ENCODE assay signal across 11 cellular contexts in the genomic region with DNA sequence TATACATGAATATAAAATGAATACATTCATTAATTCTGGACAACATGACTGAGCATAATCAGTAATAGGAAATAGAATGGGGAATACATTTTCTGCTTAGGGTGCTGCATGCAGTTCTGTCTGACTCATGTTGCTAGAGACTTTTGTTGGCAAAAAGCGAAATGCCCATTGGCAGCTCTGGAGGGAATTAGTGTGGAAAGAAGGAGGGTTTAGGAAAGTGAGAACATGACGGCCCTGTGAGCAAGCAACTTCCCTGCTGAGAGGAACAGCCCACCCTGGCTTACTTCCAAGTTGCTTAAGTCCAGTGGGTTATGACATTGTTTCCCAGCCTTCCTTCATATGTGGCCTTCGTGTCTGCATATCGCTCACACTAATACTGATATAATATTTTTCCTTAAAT.
A peak's percentile ranks its signal among the peaks of the same experiment; 100 is the strongest.
DNase-seq lines count a peak whose midpoint lies in the region; ATAC-seq and TF ChIP-seq lines count a peak whose summit lies in the region.
"Had no signal": no experiment of that assay in that cellular context is flagged by ENCODE, and none has a peak within 500 bp of the region (broad histone marks: within the 10 kb centered on the region; RNA-seq: fewer than 3 reads in every experiment).

No MANE protein-coding gene starts in this region.

- no peak overlapping the region for H3K27ac Mint-ChIP-seq in T-helper 2 cell treated with Interferon-gamma antibody and Interleukin-4, amounts not matched to agents 5 μg/mL and 100 μg/mL, for 36 hours

- no peak overlapping the region for H2AFZ ChIP-seq in ACC112 (ENCODE audit: low read length, unreplicated experiment)

- no peak for TF ChIP-seq CTCF in astrocyte of the cerebellum (IDR thresholded peaks at IDR 0.05; ENCODE audit: low read depth, low read length, missing control alignments)

- H3K9me3 Mint-ChIP-seq in T-helper 2 cell treated with Interferon-gamma antibody and Interleukin-4, amounts not matched to agents 5 μg/mL and 100 μg/mL, for 36 hours, result no peaks in the 10 kb centered on the region

- H3K27me3 Mint-ChIP-seq in T-helper 2 cell treated with Interferon-gamma antibody and Interleukin-4, amounts not matched to agents 5 μg/mL and 100 μg/mL, for 36 hours (ENCODE audit: low read depth), result no peaks in the 10 kb centered on the region

- in situ Hi-C loops in astrocyte of the cerebellum (cut with HindIII; ENCODE audit: low sequenced_read_pairs), result loop anchor here (10.0 kb wide), 1 partner anchor 728 kb away; a partner anchor contains a TSS

- peaks cover 16% of the 10 kb centered on the region for H3K4me1 ChIP-seq in ACC112 (ENCODE audit: control insufficient read depth, insufficient read depth, low read length, unreplicated experiment)

- H3K36me3 Mint-ChIP-seq in T-helper 2 cell treated with Interferon-gamma antibody and Interleukin-4, amounts not matched to agents 5 μg/mL and 100 μg/mL, for 36 hours (ENCODE audit: low read depth), result peaks cover 6% of the 10 kb centered on the region

- peaks cover 2% of the 10 kb centered on the region for H3K4me1 Mint-ChIP-seq in T-helper 2 cell treated with Interferon-gamma antibody and Interleukin-4, amounts not matched to agents 5 μg/mL and 100 μg/mL, for 36 hours (ENCODE audit: low read depth)

- H3K27ac ChIP-seq in ACC112 (ENCODE audit: low read depth, low read length), result peak overlapping the region; percentile 16

- no peaks in the 10 kb centered on the region for H3K36me3 ChIP-seq in ACC112 (ENCODE audit: insufficient read depth, low read length)

- no peaks in the 10 kb centered on the region for H3K79me2 ChIP-seq in ACC112 (ENCODE audit: control insufficient read depth, insufficient read depth, low read length, unreplicated experiment)

- no peak overlapping the region for H3K4me3 Mint-ChIP-seq in T-helper 2 cell treated with Interferon-gamma antibody and Interleukin-4, amounts not matched to agents 5 μg/mL and 100 μg/mL, for 36 hours

- DNase-seq in HCEC 1CT (peak; percentile 90), astrocyte of the cerebellum (ENCODE audit: low read depth) (peak; percentile 95), iPS-NIHi11 (ENCODE audit: low spot score) (peak; percentile 49), HUDEP-2 (lab: John Stamatoyannopoulos, UW; ENCODE audit: unreplicated experiment in 76 of 76) (no peak)
- DNase-seq in T-helper 2 cell treated with Interferon-gamma antibody and Interleukin-4, amounts not matched to agents 5 μg/mL and 100 μg/mL, for 36 hours (ENCODE audit: low spot score), result no peak
- no peak for DNase-seq in stimulated activated CD4-positive, alpha-beta T cell treated with anti-CD3 and anti-CD28 coated beads, Interleukin-15, amount 100 ng/mL, for 24 hours
- DNase-seq: activated CD4-positive, alpha-beta T cell treated with anti-CD3 and anti-CD28 coated beads for 4 hours; midbrain; NCI-H2029 treated with DMSO at 0.1 percent for 48 hours had no signal

- no peaks in the 10 kb centered on the region for H3K27me3 ChIP-seq in ACC112 (ENCODE audit: insufficient read depth, low read length)

- H3K4me3 ChIP-seq in ACC112 (ENCODE audit: low read depth, low read length), result no peak overlapping the region
- no peak overlapping the region for H3K4me3 ChIP-seq in astrocyte of the cerebellum (ENCODE audit: low read depth, low read length)

- ATAC-seq in HG02623 (IDR thresholded peaks at IDR 0.05; ENCODE audit: unreplicated experiment), result no peak

Comparison
In these comparisons a context has a peak if more than half of its experiments do, and no peak if none do; other contexts are left out.
1. DNase-seq: peak in HCEC 1CT (single experiment), astrocyte of the cerebellum (single experiment) and iPS-NIHi11 (single experiment); none in T-helper 2 cell treated with Interferon-gamma antibody and Interleukin-4, amounts not matched to agents 5 μg/mL and 100 μg/mL, for 36 hours (single experiment), stimulated activated CD4-positive, alpha-beta T cell treated with anti-CD3 and anti-CD28 coated beads, Interleukin-15, amount 100 ng/mL, for 24 hours (single experiment) and HUDEP-2 (0 of 76).